In genomic region chr11:66541892-66542291, GRCh38 we compare ENCODE assay signal across 15 cellular contexts. TPM values are rescaled to one million over a fixed set of nuclear protein-coding genes. Genes with fewer than 3 reads are reported as not detected.
DNase-seq lines count a peak whose midpoint lies in the region; ATAC-seq, FAIRE-seq and TF ChIP-seq lines count a peak whose summit lies in the region.
"Had no signal": no experiment of that assay in that cellular context is flagged by ENCODE, and none has a peak within 500 bp of the region (broad histone marks: within the 10 kb centered on the region; RNA-seq: fewer than 3 reads in every experiment).

No MANE protein-coding gene starts in this region.

- no peak for TF ChIP-seq RAD21 in H1 (IDR thresholded peaks at IDR 0.05 in 1 of 2, conservative IDR thresholded peaks at IDR 0.05 in 1 of 2; ENCODE audit: low read depth in 2 of 2, low read length in 2 of 2)

- no peak overlapping the region for H2BK120ac ChIP-seq in H1 (replicated peaks; ENCODE audit: low read depth, low read length)

- H3K18ac ChIP-seq in H1 (ENCODE audit: extremely low read depth, low read length), result no peak overlapping the region

- no peak for TF ChIP-seq EP300 in H1 (IDR thresholded peaks at IDR 0.05; ENCODE audit: borderline replicate concordance in 1 of 2, low read depth in 2 of 2, low read length in 2 of 2)

- no peak overlapping the region for H2BK12ac ChIP-seq in H1 (ENCODE audit: low read depth, low read length)

- no peak for DNase-seq in activated T-cell treated with anti-CD3 and anti-CD28 coated beads, Interleukin-2, amount 50 U/mL, for 24 hours
- DNase-seq in activated T-cell treated with anti-CD3 and anti-CD28 coated beads, Interleukin-2, amount 50 U/mL, for 48 hours, result no peak
- no peak for DNase-seq in H1 (ENCODE audit: low read depth in 1 of 2, low spot score in 2 of 2)
- DNase-seq in stimulated activated effector memory CD8-positive, alpha-beta T cell treated with anti-CD3 and anti-CD28 coated beads, Interleukin-12 subunit alpha, Interleukin-12 subunit beta, amount 100 ng/mL, for 72 hours (ENCODE audit: low spot score in 2 of 2), result no peak
- DNase-seq in body of pancreas, result no peak
- DNase-seq in spleen, result no peak
- DNase-seq: activated CD4-positive, CD25-positive, alpha-beta regulatory T cell; H7; NCI-H1694; NCI-H526; Peyer's patch; tibial artery had no signal

- intact Hi-C loops in body of pancreas (cut with DNase I), result no loop called here
- intact Hi-C loops in spleen (cut with DNase I; ENCODE audit: low total_unique reads), result no loop called here

- H3K23ac ChIP-seq in H1 (ENCODE audit: insufficient read length), result no peak overlapping the region

- no peak overlapping the region for H3K4me2 ChIP-seq in H1 (ENCODE audit: insufficient read depth in 1 of 2, low read depth in 2 of 2, low read length in 2 of 2)
- H3K4me2 ChIP-seq: A549 had no signal

- no peak overlapping the region for H2AFZ ChIP-seq in H1 (ENCODE audit: low read length)

- no peak overlapping the region for H2BK5ac ChIP-seq in H1 (ENCODE audit: low read depth, low read length)

- no peak overlapping the region for H3K27ac ChIP-seq in H1 (ENCODE audit: low read depth, low read length)
- no peak overlapping the region for H3K27ac ChIP-seq in body of pancreas
- H3K27ac ChIP-seq in spleen, result no peak overlapping the region
- H3K27ac ChIP-seq: A549, ascending aorta, Peyer's patch, tibial artery had no signal

- peaks cover 3% of the 10 kb centered on the region; the same call in 1 of the 2 replicates for H3K23me2 ChIP-seq in H1 (ENCODE audit: low read depth, low read length)

- H3K4ac ChIP-seq in H1 (replicated peaks; ENCODE audit: insufficient read length, low read depth, low read length), result no peak overlapping the region

- H2BK20ac ChIP-seq in H1 (ENCODE audit: low read length), result no peak overlapping the region

- H3K4me1 ChIP-seq in H1 (replicated peaks in 1 of 4; ENCODE audit: control insufficient read depth in 3 of 4, insufficient read depth in 4 of 4, low read length in 3 of 4), result peaks cover 0 to 17% (median 4%) of the 10 kb centered on the region in 4 experiments; a peak in 6 of 7 replicates
- H3K4me1 ChIP-seq in body of pancreas, result peaks cover 21% of the 10 kb centered on the region
- H3K4me1 ChIP-seq in spleen, result peaks cover 25 to 52% (median 40%) of the 10 kb centered on the region in 6 donors

- no peaks in the 10 kb centered on the region for H4K20me1 ChIP-seq in H1 (replicated peaks in 1 of 2; ENCODE audit: control insufficient read depth in 1 of 2, insufficient read depth in 2 of 2, low read length in 2 of 2)

- WGBS in H1 (ENCODE audit: extremely low coverage in 1 of 2, insufficient coverage in 1 of 2, insufficient read length in 1 of 2, insufficient replicate concordance in 2 of 2, low coverage in 1 of 2, low lambda C conversion rate in 2 of 2, missing lambda C conversion rate in 1 of 2), 2 experiments, result 90% methylated on average over 4 of the region's 4 CpGs; no CpG with 5 or more reads in 1 of the 2 experiments
- 86 to 92% methylated on average over 4 of the region's 4 CpGs for WGBS in body of pancreas, 2 donors
- 79 to 94% (median 84%) methylated on average over 4 of the region's 4 CpGs for WGBS in spleen, 5 donors

- no peaks in the 10 kb centered on the region for H3K9me3 Mint-ChIP-seq in activated T-cell treated with anti-CD3 and anti-CD28 coated beads, Interleukin-2, amount 50 U/mL, for 24 hours
- no peaks in the 10 kb centered on the region for H3K9me3 Mint-ChIP-seq in stimulated activated effector memory CD8-positive, alpha-beta T cell treated with anti-CD3 and anti-CD28 coated beads, Interleukin-12 subunit alpha, Interleukin-12 subunit beta, amount 100 ng/mL, for 72 hours

- H3K9me3 ChIP-seq in H1 (ENCODE audit: insufficient read depth in 2 of 2, low read depth in 1 of 2, low read length in 1 of 2) (no peaks in the 10 kb centered on the region), body of pancreas (no peaks in the 10 kb centered on the region), spleen (no peaks in the 10 kb centered on the region)
- H3K9me3 ChIP-seq: A549, ascending aorta, Peyer's patch, tibial artery had no signal

- H3K4me3 ChIP-seq in H1 (ENCODE audit: extremely low read depth in 1 of 4, insufficient read depth in 2 of 4, low read depth in 3 of 4, low read length in 4 of 4) (no peak overlapping the region), body of pancreas (no peak overlapping the region), spleen (no peak overlapping the region)
- H3K4me3 ChIP-seq: A549, ascending aorta, Peyer's patch, tibial artery had no signal

- POLR2A ChIA-PET in H1 (lab: Charles Lee; ENCODE audit: partially characterized antibody), result interaction anchor here (0.9 to 2.4 kb wide), 4 partner anchors 9 to 428 kb away, joined by 3 to 7 read pairs (median 5); partner anchors contain the start of gene RBM14

- no peak for TF ChIP-seq POLR2A in H1 (IDR thresholded peaks at IDR 0.05; ENCODE audit: control extremely low read depth in 1 of 2, low read depth in 2 of 2, low read length in 2 of 2)
- TF ChIP-seq POLR2A in body of pancreas (IDR thresholded peaks at IDR 0.05), result no peak
- no peak for TF ChIP-seq POLR2A in spleen (IDR thresholded peaks at IDR 0.05)

- H3K36me3 ChIP-seq in H1 (ENCODE audit: control insufficient read depth in 2 of 4, insufficient read depth in 4 of 4, low read length in 3 of 4), result no peaks in the 10 kb centered on the region
- H3K36me3 ChIP-seq in body of pancreas (replicated peaks in 1 of 2; ENCODE audit: insufficient read depth in 1 of 2, low read depth in 2 of 2), result peaks cover 0 to 8% of the 10 kb centered on the region in 2 donors
- H3K36me3 ChIP-seq in spleen, result peaks cover 0 to 65% (median 47%) of the 10 kb centered on the region in 6 donors

- H4K5ac ChIP-seq in H1 (ENCODE audit: insufficient read length, low read depth, low read length), result no peak overlapping the region

- H3K4me3 Mint-ChIP-seq in activated T-cell treated with anti-CD3 and anti-CD28 coated beads, Interleukin-2, amount 50 U/mL, for 24 hours, result no peak overlapping the region
- peak overlapping the region; percentile 82 for H3K4me3 Mint-ChIP-seq in stimulated activated effector memory CD8-positive, alpha-beta T cell treated with anti-CD3 and anti-CD28 coated beads, Interleukin-12 subunit alpha, Interleukin-12 subunit beta, amount 100 ng/mL, for 72 hours

- H3K14ac ChIP-seq in H1 (ENCODE audit: insufficient read length), result no peak overlapping the region

- CTCF ChIA-PET in H1 (lab: Charles Lee; ENCODE audit: partially characterized antibody), result interaction anchor here (0.9 to 1.4 kb wide), 3 partner anchors 39 to 137 kb away, joined by 3 to 4 read pairs (median 3); no protein-coding TSS in a partner anchor

- H3K27me3 Mint-ChIP-seq in activated T-cell treated with anti-CD3 and anti-CD28 coated beads, Interleukin-2, amount 50 U/mL, for 24 hours, result no peaks in the 10 kb centered on the region

- no peak for ATAC-seq in stimulated activated effector memory CD8-positive, alpha-beta T cell treated with anti-CD3 and anti-CD28 coated beads, Interleukin-12 subunit alpha, Interleukin-12 subunit beta, amount 100 ng/mL, for 72 hours
- no peak for ATAC-seq in body of pancreas
- ATAC-seq: A549 had no signal

- peaks cover 30% of the 10 kb centered on the region for H3K4me1 Mint-ChIP-seq in activated T-cell treated with anti-CD3 and anti-CD28 coated beads, Interleukin-2, amount 50 U/mL, for 24 hours (ENCODE audit: low read depth)
- peaks cover 48% of the 10 kb centered on the region for H3K4me1 Mint-ChIP-seq in stimulated activated effector memory CD8-positive, alpha-beta T cell treated with anti-CD3 and anti-CD28 coated beads, Interleukin-12 subunit alpha, Interleukin-12 subunit beta, amount 100 ng/mL, for 72 hours

- peaks cover 50% of the 10 kb centered on the region for H3K36me3 Mint-ChIP-seq in activated T-cell treated with anti-CD3 and anti-CD28 coated beads, Interleukin-2, amount 50 U/mL, for 24 hours (ENCODE audit: low read depth)
- peaks cover 52% of the 10 kb centered on the region for H3K36me3 Mint-ChIP-seq in stimulated activated effector memory CD8-positive, alpha-beta T cell treated with anti-CD3 and anti-CD28 coated beads, Interleukin-12 subunit alpha, Interleukin-12 subunit beta, amount 100 ng/mL, for 72 hours

- no peak overlapping the region for H4K8ac ChIP-seq in H1 (ENCODE audit: extremely low read depth, insufficient read depth, low read length)

- H3K79me1 ChIP-seq in H1 (ENCODE audit: low read depth, low read length), result no peaks in the 10 kb centered on the region

- FAIRE-seq in H1 (lab: Jason Lieb, UNC), result no peak
- FAIRE-seq: A549 had no signal

- no peak overlapping the region for H3K9ac ChIP-seq in H1 (replicated peaks in 1 of 4; ENCODE audit: extremely low read depth in 1 of 4, low read depth in 3 of 4, low read length in 3 of 4)

- peak overlapping the region; percentile 9 for H3K27ac Mint-ChIP-seq in activated T-cell treated with anti-CD3 and anti-CD28 coated beads, Interleukin-2, amount 50 U/mL, for 24 hours
- H3K27ac Mint-ChIP-seq in stimulated activated effector memory CD8-positive, alpha-beta T cell treated with anti-CD3 and anti-CD28 coated beads, Interleukin-12 subunit alpha, Interleukin-12 subunit beta, amount 100 ng/mL, for 72 hours, result peak overlapping the region; percentile 90

- TF ChIP-seq CTCF in H1 (IDR thresholded peaks at IDR 0.05; ENCODE audit: control extremely low read depth in 1 of 3, insufficient read depth in 1 of 3, low read depth in 1 of 3, low read length in 3 of 3) (no peak), body of pancreas (IDR thresholded peaks at IDR 0.05) (no peak), spleen (IDR thresholded peaks at IDR 0.05 in 8 of 11, conservative IDR thresholded peaks at IDR 0.05 in 3 of 11) (no peak)

- no peaks in the 10 kb centered on the region for H3K27me3 ChIP-seq in H1 (replicated peaks in 1 of 4; ENCODE audit: control insufficient read depth in 3 of 4, extremely low read depth in 1 of 4, insufficient read depth in 3 of 4, low read length in 3 of 4)
- no peaks in the 10 kb centered on the region for H3K27me3 ChIP-seq in body of pancreas
- H3K27me3 ChIP-seq in spleen (replicated peaks in 1 of 7), result peaks cover 0 to 5% (median 0%) of the 10 kb centered on the region in 7 donors
- H3K27me3 ChIP-seq: ascending aorta, Peyer's patch, tibial artery had no signal

- no peak overlapping the region; the same call in 1 of the 2 replicates for H2AK5ac ChIP-seq in H1 (ENCODE audit: low read depth, low read length)

- H4K91ac ChIP-seq in H1 (replicated peaks; ENCODE audit: insufficient read length, low read length), result no peak overlapping the region

- H2BK15ac ChIP-seq in H1 (ENCODE audit: low read length), result peak overlapping the region; percentile 63; the same call in 1 of the 2 replicates

- no peaks in the 10 kb centered on the region for H3K79me2 ChIP-seq in H1 (ENCODE audit: control insufficient read depth in 1 of 2, insufficient read depth in 2 of 2, low read length in 2 of 2)

- H3K56ac ChIP-seq in H1 (replicated peaks; ENCODE audit: insufficient read length, low read depth, low read length), result no peak overlapping the region

RNA-seq across cellular contexts. Expression of gene ZDHHC24, which starts 4.0 kb away (rescaled TPM):
- 7.0 and 8.4 TPM in 2 replicates for total RNA-seq in H1 (2021; fragmentation: NEBNext Ultra II Directional; extraction: Animal tissue kit (Norgen Biotek cat#: 25700))
- 9.7 and 15.6 TPM in 2 replicates for polyA plus RNA-seq in H1 (2011; rRNA removed)
- polyA plus RNA-seq in H1 (2011; cell fraction: cytosol; rRNA removed), result 9.0 TPM
- polyA plus RNA-seq in H1 (2011; cell fraction: nucleus; rRNA removed), result 9.8 TPM
- 4.9 to 7.2 TPM (median 5.5 TPM) in 4 replicates for polyA plus RNA-seq in H1 (2012, experiment 1 of 2)
- 4.1 TPM for polyA plus RNA-seq in H1 (2012, experiment 2 of 2)
- polyA plus RNA-seq in H1 (2013, experiment 1 of 2), result 8.8 TPM
- 9.9 TPM for polyA plus RNA-seq in H1 (2013, experiment 2 of 2)
- polyA minus RNA-seq in H1 (2011; rRNA and poly(A)+ RNA removed), result 3.3 TPM in 2 replicates
- polyA minus RNA-seq in H1 (2011; cell fraction: cytosol; rRNA and poly(A)+ RNA removed), result 10.1 TPM
- polyA minus RNA-seq in H1 (2011; cell fraction: nucleus; rRNA and poly(A)+ RNA removed), result 4.4 TPM
- 10 to 100 TPM; 15.8 to 22.3 TPM for total RNA-seq in body of pancreas
- 10 to 100 TPM; 14.6 to 25.7 (median 23.9) TPM for total RNA-seq in spleen
- polyA plus RNA-seq in spleen, result 10 to 100 TPM in 2 of 3 donors, 1 to 10 TPM in 1; 9.1 to 11.6 (median 10.8) TPM

RNA-seq across cellular contexts. Expression of gene ACTN3, which starts 4.8 kb away (rescaled TPM):
- total RNA-seq in H1 (2021; fragmentation: NEBNext Ultra II Directional; extraction: Animal tissue kit (Norgen Biotek cat#: 25700)), result 28.2 and 30.8 TPM in 2 replicates
- polyA plus RNA-seq in H1 (2011; rRNA removed) (36.7 and 46.2 TPM in 2 replicates), spleen (under 1 TPM; 0.05 to 0.13 (median 0.06) TPM)
- polyA plus RNA-seq in H1 (2011; cell fraction: cytosol; rRNA removed), result 38.5 TPM
- polyA plus RNA-seq in H1 (2011; cell fraction: nucleus; rRNA removed), result 243 TPM
- polyA plus RNA-seq in H1 (2012, experiment 1 of 2), result 42.8 to 71.4 TPM (median 62.6 TPM) in 4 replicates
- 28.4 TPM for polyA plus RNA-seq in H1 (2012, experiment 2 of 2)
- polyA plus RNA-seq in H1 (2013, experiment 1 of 2), result 12.6 TPM
- polyA plus RNA-seq in H1 (2013, experiment 2 of 2), result 10.9 TPM
- polyA minus RNA-seq in H1 (2011; rRNA and poly(A)+ RNA removed), result 33.9 and 39.3 TPM in 2 replicates
- 14.0 TPM for polyA minus RNA-seq in H1 (2011; cell fraction: cytosol; rRNA and poly(A)+ RNA removed)
- polyA minus RNA-seq in H1 (2011; cell fraction: nucleus; rRNA and poly(A)+ RNA removed), result 32.1 TPM
- total RNA-seq in body of pancreas (not detected), spleen (under 1 TPM in 4 of 7 donors, not detected in 3; 0.21 to 0.34 (median 0.24) TPM)
- total RNA-seq: ascending aorta, lung microvascular endothelial cell, Peyer's patch had no signal
- polyA plus RNA-seq: A549 had no signal

RNA-seq across cellular contexts. Expression of gene CTSF, which starts 26.5 kb away (rescaled TPM):
- 0.36 and 0.58 TPM in 2 replicates for total RNA-seq in H1 (2021; fragmentation: NEBNext Ultra II Directional; extraction: Animal tissue kit (Norgen Biotek cat#: 25700))
- 2.3 and 2.6 TPM in 2 replicates for polyA plus RNA-seq in H1 (2011; rRNA removed)
- polyA plus RNA-seq in H1 (2011; cell fraction: cytosol; rRNA removed), result 2.0 TPM
- 8.5 TPM for polyA plus RNA-seq in H1 (2011; cell fraction: nucleus; rRNA removed)
- polyA plus RNA-seq in H1 (2012, experiment 1 of 2), result 2.6 to 3.8 TPM (median 2.9 TPM) in 4 replicates
- polyA plus RNA-seq in H1 (2012, experiment 2 of 2), result 2.9 TPM
- 1.7 TPM for polyA plus RNA-seq in H1 (2013, experiment 1 of 2)
- polyA plus RNA-seq in H1 (2013, experiment 2 of 2), result 1.7 TPM
- polyA minus RNA-seq in H1 (2011; rRNA and poly(A)+ RNA removed), result 3.0 and 5.3 TPM in 2 replicates
- polyA minus RNA-seq in H1 (2011; cell fraction: cytosol; rRNA and poly(A)+ RNA removed), result 2.9 TPM
- 0.50 TPM for polyA minus RNA-seq in H1 (2011; cell fraction: nucleus; rRNA and poly(A)+ RNA removed)
- total RNA-seq in body of pancreas, result 10 to 100 TPM; 55.8 to 61.3 TPM
- total RNA-seq in spleen, result 10 to 100 TPM; 11.4 to 60.8 (median 46.4) TPM
- polyA plus RNA-seq in spleen, result 10 to 100 TPM; 23.7 to 26.6 (median 24.0) TPM

RNA-seq across cellular contexts. Expression of gene BBS1, which starts 31.5 kb away (rescaled TPM):
- 19.1 and 22.1 TPM in 2 replicates for total RNA-seq in H1 (2021; fragmentation: NEBNext Ultra II Directional; extraction: Animal tissue kit (Norgen Biotek cat#: 25700))
- 19.5 and 33.7 TPM in 2 replicates for polyA plus RNA-seq in H1 (2011; rRNA removed)
- 26.9 TPM for polyA plus RNA-seq in H1 (2011; cell fraction: cytosol; rRNA removed)
- polyA plus RNA-seq in H1 (2011; cell fraction: nucleus; rRNA removed), result 59.4 TPM
- 18.6 to 24.3 TPM (median 22.4 TPM) in 4 replicates for polyA plus RNA-seq in H1 (2012, experiment 1 of 2)
- polyA plus RNA-seq in H1 (2012, experiment 2 of 2), result 14.7 TPM
- polyA plus RNA-seq in H1 (2013, experiment 1 of 2), result 11.0 TPM
- polyA plus RNA-seq in H1 (2013, experiment 2 of 2), result 10.8 TPM
- 23.6 and 31.8 TPM in 2 replicates for polyA minus RNA-seq in H1 (2011; rRNA and poly(A)+ RNA removed)
- polyA minus RNA-seq in H1 (2011; cell fraction: cytosol; rRNA and poly(A)+ RNA removed), result 32.1 TPM
- 30.9 TPM for polyA minus RNA-seq in H1 (2011; cell fraction: nucleus; rRNA and poly(A)+ RNA removed)
- total RNA-seq in body of pancreas, result 10 to 100 TPM; 49.0 to 58.0 TPM
- total RNA-seq in spleen, result 10 to 100 TPM; 22.2 to 60.5 (median 36.9) TPM
- 1 to 10 TPM; 5.2 to 9.9 (median 5.8) TPM for polyA plus RNA-seq in spleen

RNA-seq across cellular contexts. Expression of gene CCDC87, which starts 51.0 kb away (rescaled TPM):
- total RNA-seq in H1 (2021; fragmentation: NEBNext Ultra II Directional; extraction: Animal tissue kit (Norgen Biotek cat#: 25700)), result 0.99 and 1.1 TPM in 2 replicates
- polyA plus RNA-seq in H1 (2011; rRNA removed) (0.32 and 0.63 TPM in 2 replicates), spleen (under 1 TPM; 0.04 to 0.08 (median 0.06) TPM)
- polyA plus RNA-seq in H1 (2011; cell fraction: cytosol; rRNA removed), result 0.25 TPM
- 0.68 TPM for polyA plus RNA-seq in H1 (2011; cell fraction: nucleus; rRNA removed)
- 0.43 to 0.65 TPM (median 0.54 TPM) in 4 replicates for polyA plus RNA-seq in H1 (2012, experiment 1 of 2)
- polyA plus RNA-seq in H1 (2012, experiment 2 of 2), result 0.92 TPM
- 0.36 TPM for polyA plus RNA-seq in H1 (2013, experiment 1 of 2)
- polyA plus RNA-seq in H1 (2013, experiment 2 of 2), result 0.33 TPM
- 0.80 and 1.3 TPM in 2 replicates for polyA minus RNA-seq in H1 (2011; rRNA and poly(A)+ RNA removed)
- polyA minus RNA-seq in H1 (2011; cell fraction: cytosol; rRNA and poly(A)+ RNA removed), result 0.51 TPM
- polyA minus RNA-seq in H1 (2011; cell fraction: nucleus; rRNA and poly(A)+ RNA removed), result 2.3 TPM
- total RNA-seq in body of pancreas (under 1 TPM in 1 of 2 donors, not detected in 1; under 0.01 TPM), spleen (under 1 TPM in 5 of 7 donors, not detected in 2; 0.10 to 0.79 (median 0.17) TPM)

Comparison
In these comparisons a context has a peak if more than half of its experiments do, and no peak if none do; other contexts are left out.
1. RNA of gene ACTN3, which starts 4.8 kb away (total RNA-seq): 28.2 to 30.8 TPM in H1; 0.21 to 0.34 TPM in spleen and not detected in body of pancreas; every median in the first group is over 10 times any median in the second.